ENCODE assay signal across 1 cellular context in the genomic region with DNA sequence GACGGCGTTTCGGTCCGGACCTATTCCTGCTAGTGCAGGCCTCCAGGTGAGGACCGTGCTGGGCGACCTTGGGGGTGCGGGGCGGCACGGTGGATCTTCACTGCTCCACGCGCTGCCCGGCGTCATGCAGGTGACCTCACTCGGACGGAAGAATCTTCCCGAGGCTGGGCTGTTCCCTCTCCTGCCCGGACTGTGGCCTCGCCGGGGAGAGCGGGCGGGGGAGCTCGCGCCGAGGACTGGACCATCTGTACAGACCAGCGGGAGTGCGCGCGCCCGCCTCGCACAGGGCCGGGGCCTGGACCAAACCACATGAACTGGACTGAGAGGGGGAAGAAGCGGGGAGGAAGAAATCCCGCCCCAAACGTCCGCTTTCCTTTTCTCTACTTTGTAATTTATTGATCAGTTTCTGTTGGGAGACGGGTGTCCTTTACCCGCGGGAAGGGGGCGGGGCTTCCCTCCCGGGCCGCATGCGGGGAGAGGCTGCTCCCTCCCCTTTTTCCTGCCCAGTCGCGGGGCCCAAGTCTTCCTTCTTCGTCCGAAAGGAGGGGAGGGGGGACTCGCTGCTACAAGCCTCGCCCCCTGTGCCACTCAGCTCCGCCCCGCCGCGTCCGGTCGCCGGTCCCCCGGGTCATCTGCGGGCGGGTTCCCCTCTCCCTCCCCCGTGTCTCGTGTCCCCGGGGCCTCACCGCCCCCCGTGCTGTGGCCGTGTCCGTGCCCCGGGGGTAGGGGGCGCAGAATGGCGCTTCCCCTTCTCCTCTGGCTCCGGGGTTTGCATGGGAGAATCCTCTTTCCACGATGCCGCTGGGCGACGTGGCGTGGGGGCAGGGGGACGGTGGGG.
TF ChIP-seq lines count a peak whose summit lies in the region.

No MANE protein-coding gene starts in this region.

TF ChIP-seq in HepG2, 621 proteins besides CTCF, POLR2A, EP300 and RAD21 (continued from another document and continues in another):
- TF ChIP-seq, protein P1, sequence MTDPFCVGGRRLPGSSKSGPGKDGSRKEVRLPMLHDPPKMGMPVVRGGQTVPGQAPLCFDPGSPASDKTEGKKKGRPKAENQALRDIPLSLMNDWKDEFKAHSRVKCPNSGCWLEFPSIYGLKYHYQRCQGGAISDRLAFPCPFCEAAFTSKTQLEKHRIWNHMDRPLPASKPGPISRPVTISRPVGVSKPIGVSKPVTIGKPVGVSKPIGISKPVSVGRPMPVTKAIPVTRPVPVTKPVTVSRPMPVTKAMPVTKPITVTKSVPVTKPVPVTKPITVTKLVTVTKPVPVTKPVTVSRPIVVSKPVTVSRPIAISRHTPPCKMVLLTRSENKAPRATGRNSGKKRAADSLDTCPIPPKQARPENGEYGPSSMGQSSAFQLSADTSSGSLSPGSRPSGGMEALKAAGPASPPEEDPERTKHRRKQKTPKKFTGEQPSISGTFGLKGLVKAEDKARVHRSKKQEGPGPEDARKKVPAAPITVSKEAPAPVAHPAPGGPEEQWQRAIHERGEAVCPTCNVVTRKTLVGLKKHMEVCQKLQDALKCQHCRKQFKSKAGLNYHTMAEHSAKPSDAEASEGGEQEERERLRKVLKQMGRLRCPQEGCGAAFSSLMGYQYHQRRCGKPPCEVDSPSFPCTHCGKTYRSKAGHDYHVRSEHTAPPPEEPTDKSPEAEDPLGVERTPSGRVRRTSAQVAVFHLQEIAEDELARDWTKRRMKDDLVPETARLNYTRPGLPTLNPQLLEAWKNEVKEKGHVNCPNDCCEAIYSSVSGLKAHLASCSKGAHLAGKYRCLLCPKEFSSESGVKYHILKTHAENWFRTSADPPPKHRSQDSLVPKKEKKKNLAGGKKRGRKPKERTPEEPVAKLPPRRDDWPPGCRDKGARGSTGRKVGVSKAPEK (CRISPR knock-in tag; IDR thresholded peaks at IDR 0.05; ENCODE audit: borderline replicate concordance) = no peak
- no peak for TF ChIP-seq ZNF879 (CRISPR knock-in tag; IDR thresholded peaks at IDR 0.05)
- TF ChIP-seq MLLT10 (CRISPR knock-in tag; IDR thresholded peaks at IDR 0.05) = no peak
- peak; percentile 46; the same call in 1 of the 2 replicates for TF ChIP-seq SP5 (CRISPR knock-in tag; IDR thresholded peaks at IDR 0.05; ENCODE audit: borderline replicate concordance, low read depth)
- TF ChIP-seq MTF2 (CRISPR knock-in tag; IDR thresholded peaks at IDR 0.05; ENCODE audit: borderline replicate concordance) = no peak
- no peak for TF ChIP-seq MAZ (IDR thresholded peaks at IDR 0.05; ENCODE audit: borderline replicate concordance, low read depth, low read length)
- TF ChIP-seq MAZ (CRISPR knock-in tag; IDR thresholded peaks at IDR 0.05; ENCODE audit: low read depth) = peak; percentile 96
- no peak for TF ChIP-seq SIX1 (CRISPR knock-in tag; IDR thresholded peaks at IDR 0.05; ENCODE audit: borderline replicate concordance)
- no peak for TF ChIP-seq DNMT1 (CRISPR knock-in tag; IDR thresholded peaks at IDR 0.05)
- no peak for TF ChIP-seq ZNF781 (CRISPR knock-in tag; IDR thresholded peaks at IDR 0.05; ENCODE audit: borderline replicate concordance, not compliant biosample characterization)
- TF ChIP-seq SETDB1 (CRISPR knock-in tag; IDR thresholded peaks at IDR 0.05; ENCODE audit: borderline replicate concordance) = no peak
- 0 out of 2 replicates have a peak, but pooled peaks have one; percentile 44 for TF ChIP-seq SMYD3 (CRISPR knock-in tag; IDR thresholded peaks at IDR 0.05)
- TF ChIP-seq ZNF747 (CRISPR knock-in tag; IDR thresholded peaks at IDR 0.05; ENCODE audit: borderline replicate concordance) = peak; percentile 75
- TF ChIP-seq, protein P2, sequence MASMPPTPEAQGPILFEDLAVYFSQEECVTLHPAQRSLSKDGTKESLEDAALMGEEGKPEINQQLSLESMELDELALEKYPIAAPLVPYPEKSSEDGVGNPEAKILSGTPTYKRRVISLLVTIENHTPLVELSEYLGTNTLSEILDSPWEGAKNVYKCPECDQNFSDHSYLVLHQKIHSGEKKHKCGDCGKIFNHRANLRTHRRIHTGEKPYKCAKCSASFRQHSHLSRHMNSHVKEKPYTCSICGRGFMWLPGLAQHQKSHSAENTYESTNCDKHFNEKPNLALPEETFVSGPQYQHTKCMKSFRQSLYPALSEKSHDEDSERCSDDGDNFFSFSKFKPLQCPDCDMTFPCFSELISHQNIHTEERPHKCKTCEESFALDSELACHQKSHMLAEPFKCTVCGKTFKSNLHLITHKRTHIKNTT (CRISPR knock-in tag; IDR thresholded peaks at IDR 0.05) = no peak
- TF ChIP-seq HDAC6 (IDR thresholded peaks at IDR 0.05; ENCODE audit: low read depth, low read length) = no peak
- no peak for TF ChIP-seq ZBTB7A (CRISPR knock-in tag; IDR thresholded peaks at IDR 0.05)
- TF ChIP-seq, protein P3, sequence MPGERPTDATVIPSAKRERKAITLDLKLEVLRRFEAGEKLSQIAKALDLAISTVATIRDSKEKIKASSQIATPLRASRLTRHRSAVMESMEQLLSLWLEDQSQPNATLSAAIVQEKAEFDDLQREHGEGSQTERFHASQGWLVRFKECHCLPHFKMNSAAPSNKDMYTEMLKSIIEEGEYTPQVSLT (CRISPR knock-in tag; IDR thresholded peaks at IDR 0.05; ENCODE audit: borderline replicate concordance, low read depth) = peak; percentile 92; the same call in 1 of the 2 replicates
- TF ChIP-seq, protein P4, sequence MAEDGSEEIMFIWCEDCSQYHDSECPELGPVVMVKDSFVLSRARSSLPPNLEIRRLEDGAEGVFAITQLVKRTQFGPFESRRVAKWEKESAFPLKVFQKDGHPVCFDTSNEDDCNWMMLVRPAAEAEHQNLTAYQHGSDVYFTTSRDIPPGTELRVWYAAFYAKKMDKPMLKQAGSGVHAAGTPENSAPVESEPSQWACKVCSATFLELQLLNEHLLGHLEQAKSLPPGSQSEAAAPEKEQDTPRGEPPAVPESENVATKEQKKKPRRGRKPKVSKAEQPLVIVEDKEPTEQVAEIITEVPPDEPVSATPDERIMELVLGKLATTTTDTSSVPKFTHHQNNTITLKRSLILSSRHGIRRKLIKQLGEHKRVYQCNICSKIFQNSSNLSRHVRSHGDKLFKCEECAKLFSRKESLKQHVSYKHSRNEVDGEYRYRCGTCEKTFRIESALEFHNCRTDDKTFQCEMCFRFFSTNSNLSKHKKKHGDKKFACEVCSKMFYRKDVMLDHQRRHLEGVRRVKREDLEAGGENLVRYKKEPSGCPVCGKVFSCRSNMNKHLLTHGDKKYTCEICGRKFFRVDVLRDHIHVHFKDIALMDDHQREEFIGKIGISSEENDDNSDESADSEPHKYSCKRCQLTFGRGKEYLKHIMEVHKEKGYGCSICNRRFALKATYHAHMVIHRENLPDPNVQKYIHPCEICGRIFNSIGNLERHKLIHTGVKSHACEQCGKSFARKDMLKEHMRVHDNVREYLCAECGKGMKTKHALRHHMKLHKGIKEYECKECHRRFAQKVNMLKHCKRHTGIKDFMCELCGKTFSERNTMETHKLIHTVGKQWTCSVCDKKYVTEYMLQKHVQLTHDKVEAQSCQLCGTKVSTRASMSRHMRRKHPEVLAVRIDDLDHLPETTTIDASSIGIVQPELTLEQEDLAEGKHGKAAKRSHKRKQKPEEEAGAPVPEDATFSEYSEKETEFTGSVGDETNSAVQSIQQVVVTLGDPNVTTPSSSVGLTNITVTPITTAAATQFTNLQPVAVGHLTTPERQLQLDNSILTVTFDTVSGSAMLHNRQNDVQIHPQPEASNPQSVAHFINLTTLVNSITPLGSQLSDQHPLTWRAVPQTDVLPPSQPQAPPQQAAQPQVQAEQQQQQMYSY (CRISPR knock-in tag; IDR thresholded peaks at IDR 0.05) = no peak
- no peak for TF ChIP-seq CAMTA2 (CRISPR knock-in tag; IDR thresholded peaks at IDR 0.05; ENCODE audit: borderline replicate concordance)
- TF ChIP-seq, protein P5, sequence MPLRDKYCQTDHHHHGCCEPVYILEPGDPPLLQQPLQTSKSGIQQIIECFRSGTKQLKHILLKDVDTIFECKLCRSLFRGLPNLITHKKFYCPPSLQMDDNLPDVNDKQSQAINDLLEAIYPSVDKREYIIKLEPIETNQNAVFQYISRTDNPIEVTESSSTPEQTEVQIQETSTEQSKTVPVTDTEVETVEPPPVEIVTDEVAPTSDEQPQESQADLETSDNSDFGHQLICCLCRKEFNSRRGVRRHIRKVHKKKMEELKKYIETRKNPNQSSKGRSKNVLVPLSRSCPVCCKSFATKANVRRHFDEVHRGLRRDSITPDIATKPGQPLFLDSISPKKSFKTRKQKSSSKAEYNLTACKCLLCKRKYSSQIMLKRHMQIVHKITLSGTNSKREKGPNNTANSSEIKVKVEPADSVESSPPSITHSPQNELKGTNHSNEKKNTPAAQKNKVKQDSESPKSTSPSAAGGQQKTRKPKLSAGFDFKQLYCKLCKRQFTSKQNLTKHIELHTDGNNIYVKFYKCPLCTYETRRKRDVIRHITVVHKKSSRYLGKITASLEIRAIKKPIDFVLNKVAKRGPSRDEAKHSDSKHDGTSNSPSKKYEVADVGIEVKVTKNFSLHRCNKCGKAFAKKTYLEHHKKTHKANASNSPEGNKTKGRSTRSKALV (CRISPR knock-in tag; IDR thresholded peaks at IDR 0.05) = no peak
- TF ChIP-seq ZFP90 (CRISPR knock-in tag; IDR thresholded peaks at IDR 0.05; ENCODE audit: borderline replicate concordance) = no peak; the same call in 1 of the 2 replicates
- TF ChIP-seq U2AF1 (optimal IDR thresholded peaks at IDR 0.05; ENCODE audit: low read depth, low read length) = no peak
- 0 out of 2 replicates have a peak, but pooled peaks have one; percentile 8 for TF ChIP-seq DR1 (CRISPR knock-in tag; IDR thresholded peaks at IDR 0.05)
- TF ChIP-seq TEAD2 (CRISPR knock-in tag; IDR thresholded peaks at IDR 0.05) = no peak
- TF ChIP-seq, protein P6, sequence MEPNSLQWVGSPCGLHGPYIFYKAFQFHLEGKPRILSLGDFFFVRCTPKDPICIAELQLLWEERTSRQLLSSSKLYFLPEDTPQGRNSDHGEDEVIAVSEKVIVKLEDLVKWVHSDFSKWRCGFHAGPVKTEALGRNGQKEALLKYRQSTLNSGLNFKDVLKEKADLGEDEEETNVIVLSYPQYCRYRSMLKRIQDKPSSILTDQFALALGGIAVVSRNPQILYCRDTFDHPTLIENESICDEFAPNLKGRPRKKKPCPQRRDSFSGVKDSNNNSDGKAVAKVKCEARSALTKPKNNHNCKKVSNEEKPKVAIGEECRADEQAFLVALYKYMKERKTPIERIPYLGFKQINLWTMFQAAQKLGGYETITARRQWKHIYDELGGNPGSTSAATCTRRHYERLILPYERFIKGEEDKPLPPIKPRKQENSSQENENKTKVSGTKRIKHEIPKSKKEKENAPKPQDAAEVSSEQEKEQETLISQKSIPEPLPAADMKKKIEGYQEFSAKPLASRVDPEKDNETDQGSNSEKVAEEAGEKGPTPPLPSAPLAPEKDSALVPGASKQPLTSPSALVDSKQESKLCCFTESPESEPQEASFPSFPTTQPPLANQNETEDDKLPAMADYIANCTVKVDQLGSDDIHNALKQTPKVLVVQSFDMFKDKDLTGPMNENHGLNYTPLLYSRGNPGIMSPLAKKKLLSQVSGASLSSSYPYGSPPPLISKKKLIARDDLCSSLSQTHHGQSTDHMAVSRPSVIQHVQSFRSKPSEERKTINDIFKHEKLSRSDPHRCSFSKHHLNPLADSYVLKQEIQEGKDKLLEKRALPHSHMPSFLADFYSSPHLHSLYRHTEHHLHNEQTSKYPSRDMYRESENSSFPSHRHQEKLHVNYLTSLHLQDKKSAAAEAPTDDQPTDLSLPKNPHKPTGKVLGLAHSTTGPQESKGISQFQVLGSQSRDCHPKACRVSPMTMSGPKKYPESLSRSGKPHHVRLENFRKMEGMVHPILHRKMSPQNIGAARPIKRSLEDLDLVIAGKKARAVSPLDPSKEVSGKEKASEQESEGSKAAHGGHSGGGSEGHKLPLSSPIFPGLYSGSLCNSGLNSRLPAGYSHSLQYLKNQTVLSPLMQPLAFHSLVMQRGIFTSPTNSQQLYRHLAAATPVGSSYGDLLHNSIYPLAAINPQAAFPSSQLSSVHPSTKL (CRISPR knock-in tag; IDR thresholded peaks at IDR 0.05) = no peak; the same call in 1 of the 2 replicates
- TF ChIP-seq RNF2 (conservative IDR thresholded peaks at IDR 0.05; ENCODE audit: low read depth) = no peak
- TF ChIP-seq NR2F6 (IDR thresholded peaks at IDR 0.05) = no peak
- 0 out of 2 replicates have a peak, but pooled peaks have one; percentile 24 for TF ChIP-seq NR2F6 (CRISPR knock-in tag; IDR thresholded peaks at IDR 0.05)
- no peak for TF ChIP-seq ZNF570 (CRISPR knock-in tag; IDR thresholded peaks at IDR 0.05; ENCODE audit: borderline replicate concordance)
- TF ChIP-seq ZNF205 (CRISPR knock-in tag; IDR thresholded peaks at IDR 0.05) = no peak
- no peak for TF ChIP-seq ZFP36L2 (CRISPR knock-in tag; IDR thresholded peaks at IDR 0.05)
- no peak for TF ChIP-seq NFE2 (CRISPR knock-in tag; IDR thresholded peaks at IDR 0.05)
- TF ChIP-seq ISL2 (CRISPR knock-in tag; IDR thresholded peaks at IDR 0.05) = no peak; the same call in 1 of the 2 replicates
- TF ChIP-seq ZBTB21 (CRISPR knock-in tag; IDR thresholded peaks at IDR 0.05) = peak; percentile 77
- no peak for TF ChIP-seq MIER2 (CRISPR knock-in tag; IDR thresholded peaks at IDR 0.05)
- no peak for TF ChIP-seq SIN3B (IDR thresholded peaks at IDR 0.05; ENCODE audit: low read length)
- peak; percentile 80; the same call in 1 of the 2 replicates for TF ChIP-seq ZNF138 (CRISPR knock-in tag; IDR thresholded peaks at IDR 0.05; ENCODE audit: low read depth)
- TF ChIP-seq, protein P7, sequence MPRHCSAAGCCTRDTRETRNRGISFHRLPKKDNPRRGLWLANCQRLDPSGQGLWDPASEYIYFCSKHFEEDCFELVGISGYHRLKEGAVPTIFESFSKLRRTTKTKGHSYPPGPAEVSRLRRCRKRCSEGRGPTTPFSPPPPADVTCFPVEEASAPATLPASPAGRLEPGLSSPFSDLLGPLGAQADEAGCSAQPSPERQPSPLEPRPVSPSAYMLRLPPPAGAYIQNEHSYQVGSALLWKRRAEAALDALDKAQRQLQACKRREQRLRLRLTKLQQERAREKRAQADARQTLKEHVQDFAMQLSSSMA (CRISPR knock-in tag; IDR thresholded peaks at IDR 0.05) = peak; percentile 75; the same call in 1 of the 2 replicates
- TF ChIP-seq TBP (CRISPR knock-in tag; IDR thresholded peaks at IDR 0.05) = no peak
- TF ChIP-seq, protein P8, sequence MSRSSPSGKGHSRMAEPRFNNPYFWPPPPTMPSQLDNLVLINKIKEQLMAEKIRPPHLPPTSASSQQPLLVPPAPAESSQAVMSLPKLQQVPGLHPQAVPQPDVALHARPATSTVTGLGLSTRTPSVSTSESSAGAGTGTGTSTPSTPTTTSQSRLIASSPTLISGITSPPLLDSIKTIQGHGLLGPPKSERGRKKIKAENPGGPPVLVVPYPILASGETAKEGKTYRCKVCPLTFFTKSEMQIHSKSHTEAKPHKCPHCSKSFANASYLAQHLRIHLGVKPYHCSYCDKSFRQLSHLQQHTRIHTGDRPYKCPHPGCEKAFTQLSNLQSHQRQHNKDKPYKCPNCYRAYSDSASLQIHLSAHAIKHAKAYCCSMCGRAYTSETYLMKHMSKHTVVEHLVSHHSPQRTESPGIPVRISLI (CRISPR knock-in tag; IDR thresholded peaks at IDR 0.05; ENCODE audit: borderline replicate concordance) = no peak
- TF ChIP-seq SYNCRIP (IDR thresholded peaks at IDR 0.05; ENCODE audit: insufficient read depth, low read depth, low read length) = no peak
- TF ChIP-seq, protein P9, sequence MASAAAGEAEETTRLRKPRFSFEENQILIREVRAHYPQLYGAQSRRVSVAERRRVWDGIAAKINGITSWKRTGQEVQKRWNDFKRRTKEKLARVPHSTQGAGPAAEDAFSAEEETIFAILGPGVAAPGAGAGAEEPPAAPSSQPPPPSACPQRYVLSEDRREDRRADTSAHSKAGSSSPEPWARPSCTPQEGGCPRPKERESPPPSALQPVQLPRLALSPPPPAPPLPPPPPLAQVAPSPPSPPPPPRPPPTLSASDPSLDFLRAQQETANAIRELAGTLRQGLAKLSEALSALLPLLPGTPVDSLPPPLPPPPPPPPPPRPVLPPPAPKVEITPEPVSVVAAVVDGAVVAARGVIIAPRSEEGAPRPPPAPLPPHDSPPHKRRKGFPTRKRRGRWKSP (CRISPR knock-in tag; IDR thresholded peaks at IDR 0.05) = no peak
- TF ChIP-seq ZBTB1 (CRISPR knock-in tag; IDR thresholded peaks at IDR 0.05; ENCODE audit: borderline replicate concordance) = no peak
